ENCODE assay signal across 8 cellular contexts in the genomic region with DNA sequence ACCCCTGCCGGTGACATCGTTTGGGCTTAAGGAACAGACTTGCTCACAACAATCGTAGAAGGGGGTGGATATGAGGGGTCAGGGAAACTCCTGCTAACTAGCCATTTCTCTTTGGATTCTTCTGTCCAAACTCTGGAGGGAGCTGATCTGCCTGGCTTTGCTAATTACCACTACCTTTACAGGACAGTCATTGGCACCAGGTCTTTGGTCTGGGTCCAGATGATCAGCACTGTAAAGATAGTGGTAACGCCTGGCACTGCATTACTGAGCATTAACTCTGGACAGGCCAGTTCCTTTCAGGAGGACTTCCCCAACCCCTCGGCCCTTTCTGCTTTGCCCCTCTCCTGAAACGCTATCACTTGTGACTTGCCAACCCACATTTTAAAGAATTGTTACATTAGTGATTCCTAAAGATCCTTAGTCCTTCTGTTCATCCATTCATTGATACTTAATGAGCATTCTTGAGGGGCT. TPM values are rescaled to one million over a fixed set of nuclear protein-coding genes. Genes with fewer than 3 reads are reported as not detected.
DNase-seq lines count a peak whose midpoint lies in the region; ATAC-seq, FAIRE-seq and TF ChIP-seq lines count a peak whose summit lies in the region.

No MANE protein-coding gene starts in this region.

- POLR2A ChIA-PET in A549 (lab: Yijun Ruan, JAX), result no interaction called here

- CTCF ChIA-PET in A549 (lab: Yijun Ruan, JAX), result no interaction called here

- DNase-seq in A549 (ENCODE audit: low read depth in 1 of 2, low spot score in 1 of 2) (no peak), choroid plexus epithelial cell (ENCODE audit: low read depth) (no peak), mesothelial cell of epicardium (ENCODE audit: low spot score in 2 of 2, unreplicated experiment in 2 of 2) (no peak), NCI-H2107 (lab: John Stamatoyannopoulos, UW) (no peak), dermis blood vessel endothelial cell (no peak), NCI-H2171 (lab: John Stamatoyannopoulos, UW) (no peak), frontal cortex (ENCODE audit: low spot score in 2 of 2) (no peak)

- no peaks in the 10 kb centered on the region for H3K9me3 ChIP-seq in A549
- no peaks in the 10 kb centered on the region for H3K9me3 ChIP-seq in KOPT-K1 (ENCODE audit: insufficient read depth, low read length, poor library complexity, severe bottlenecking)

- peaks cover 20% of the 10 kb centered on the region for H3K4me1 ChIP-seq in A549

- H3K36me3 Mint-ChIP-seq in mesothelial cell of epicardium, result peaks cover 2% of the 10 kb centered on the region

- TF ChIP-seq EP300 in A549 (IDR thresholded peaks at IDR 0.05), result no peak

- H3K4me1 Mint-ChIP-seq in mesothelial cell of epicardium, result peaks cover 50% of the 10 kb centered on the region

- peak overlapping the region; percentile 96 for H3K4me3 Mint-ChIP-seq in mesothelial cell of epicardium

- peak overlapping the region; percentile 98 for H3K27ac Mint-ChIP-seq in mesothelial cell of epicardium

- peak overlapping the region; percentile 86 to 95 for H3K27ac ChIP-seq in A549
- H3K27ac ChIP-seq in KOPT-K1 (ENCODE audit: low read depth, low read length, poor library complexity, severe bottlenecking), result peak overlapping the region; percentile 78

- peak overlapping the region; percentile 85 for H3K4me2 ChIP-seq in A549

- TF ChIP-seq RAD21 in A549 (conservative IDR thresholded peaks at IDR 0.05 in 1 of 2, IDR thresholded peaks at IDR 0.05 in 1 of 2), result no peak

- no peaks in the 10 kb centered on the region for H3K27me3 Mint-ChIP-seq in mesothelial cell of epicardium (ENCODE audit: low read depth)

- H3K4me3 ChIP-seq in A549, result peak overlapping the region; percentile 73
- H3K4me3 ChIP-seq in choroid plexus epithelial cell (ENCODE audit: low read depth, low read length), result peak overlapping the region; percentile 90

- ATAC-seq in A549, result peak in 1 of 2 experiments; percentile 3; a peak in 2 of 6 replicates

- peaks cover 33% of the 10 kb centered on the region for H3K36me3 ChIP-seq in KOPT-K1 (ENCODE audit: insufficient read depth, low read length)

- FAIRE-seq in A549 (lab: Jason Lieb, UNC) (no peak), frontal cortex (lab: Jason Lieb, UNC) (no peak)

- whole genome bisulfite sequencing in A549 (ENCODE audit: missing lambda C conversion rate), result 5% methylated on average over 6 of the region's 6 CpGs

- no peak for TF ChIP-seq CTCF in A549 (IDR thresholded peaks at IDR 0.05)
- TF ChIP-seq CTCF in choroid plexus epithelial cell (conservative IDR thresholded peaks at IDR 0.05; ENCODE audit: low read depth, low read length), result peak; percentile 12
- TF ChIP-seq CTCF in mesothelial cell of epicardium (IDR thresholded peaks at IDR 0.05; ENCODE audit: unreplicated experiment), result no peak

- no peak for TF ChIP-seq POLR2A in A549 (IDR thresholded peaks at IDR 0.05; ENCODE audit: low read length)

- no peaks in the 10 kb centered on the region for H3K9me3 Mint-ChIP-seq in mesothelial cell of epicardium

TF ChIP-seq in A549, 52 proteins besides CTCF, POLR2A, EP300 and RAD21:
- no peak for TF ChIP-seq BCL3 (IDR thresholded peaks at IDR 0.05)
- TF ChIP-seq MAZ (IDR thresholded peaks at IDR 0.05; ENCODE audit: borderline replicate concordance, low read depth, low read length), result no peak
- TF ChIP-seq, protein P1, sequence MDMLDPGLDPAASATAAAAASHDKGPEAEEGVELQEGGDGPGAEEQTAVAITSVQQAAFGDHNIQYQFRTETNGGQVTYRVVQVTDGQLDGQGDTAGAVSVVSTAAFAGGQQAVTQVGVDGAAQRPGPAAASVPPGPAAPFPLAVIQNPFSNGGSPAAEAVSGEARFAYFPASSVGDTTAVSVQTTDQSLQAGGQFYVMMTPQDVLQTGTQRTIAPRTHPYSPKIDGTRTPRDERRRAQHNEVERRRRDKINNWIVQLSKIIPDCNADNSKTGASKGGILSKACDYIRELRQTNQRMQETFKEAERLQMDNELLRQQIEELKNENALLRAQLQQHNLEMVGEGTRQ (IDR thresholded peaks at IDR 0.05), result no peak
- TF ChIP-seq CBX2 (IDR thresholded peaks at IDR 0.05; ENCODE audit: borderline replicate concordance, low read depth), result no peak
- no peak for TF ChIP-seq CBX8 (IDR thresholded peaks at IDR 0.05)
- TF ChIP-seq NPAS2 (CRISPR knock-in tag; IDR thresholded peaks at IDR 0.05; ENCODE audit: borderline replicate concordance), result no peak
- no peak for TF ChIP-seq RFX5 (IDR thresholded peaks at IDR 0.05)
- no peak for TF ChIP-seq EHF (CRISPR knock-in tag; IDR thresholded peaks at IDR 0.05)
- TF ChIP-seq HEYL (CRISPR knock-in tag; IDR thresholded peaks at IDR 0.05), result no peak
- TF ChIP-seq CHD4 (IDR thresholded peaks at IDR 0.05; ENCODE audit: borderline replicate concordance), result no peak
- TF ChIP-seq RARB (CRISPR knock-in tag; IDR thresholded peaks at IDR 0.05), result no peak
- TF ChIP-seq ESRRA (IDR thresholded peaks at IDR 0.05; ENCODE audit: borderline replicate concordance, low read length), result no peak
- TF ChIP-seq POLR2AphosphoS2 (conservative IDR thresholded peaks at IDR 0.05; ENCODE audit: low read length), result no peak
- TF ChIP-seq, protein P2, sequence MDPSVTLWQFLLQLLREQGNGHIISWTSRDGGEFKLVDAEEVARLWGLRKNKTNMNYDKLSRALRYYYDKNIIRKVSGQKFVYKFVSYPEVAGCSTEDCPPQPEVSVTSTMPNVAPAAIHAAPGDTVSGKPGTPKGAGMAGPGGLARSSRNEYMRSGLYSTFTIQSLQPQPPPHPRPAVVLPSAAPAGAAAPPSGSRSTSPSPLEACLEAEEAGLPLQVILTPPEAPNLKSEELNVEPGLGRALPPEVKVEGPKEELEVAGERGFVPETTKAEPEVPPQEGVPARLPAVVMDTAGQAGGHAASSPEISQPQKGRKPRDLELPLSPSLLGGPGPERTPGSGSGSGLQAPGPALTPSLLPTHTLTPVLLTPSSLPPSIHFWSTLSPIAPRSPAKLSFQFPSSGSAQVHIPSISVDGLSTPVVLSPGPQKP (IDR thresholded peaks at IDR 0.05; ENCODE audit: low read depth, low read length), result no peak

RNA-seq across cellular contexts. Expression of gene UQCC5, which starts 0.8 kb away (rescaled TPM):
- polyA plus RNA-seq in A549 (2011; rRNA removed), result 9.3 and 11.7 TPM in 2 replicates
- 82.0 and 95.5 TPM in 2 replicates for polyA plus RNA-seq in A549 (2012; cell fraction: cytosol; rRNA removed)
- 7.6 and 32.8 TPM in 2 replicates for polyA plus RNA-seq in A549 (2012; cell fraction: nucleus; rRNA removed)
- 60.8 to 66.7 TPM (median 63.3 TPM) in 3 replicates for polyA plus RNA-seq in A549 (2017; fragmentation: RNase III; extraction: RNeasy Plus Mini Kit Qiagen cat#74134 plus additional on column Dnase treatment)
- polyA minus RNA-seq in A549 (2011; rRNA and poly(A)+ RNA removed), result 3.9 and 4.3 TPM in 2 replicates
- 12.7 to 13.0 TPM (median 12.9 TPM) in 3 replicates for total RNA-seq in mesothelial cell of epicardium
- total RNA-seq in dermis blood vessel endothelial cell, result 1.7 and 2.7 TPM in 2 replicates
- total RNA-seq in frontal cortex, result 2.0 TPM

RNA-seq across cellular contexts. Expression of gene NT5DC2, which starts 3.5 kb away (rescaled TPM):
- 23.2 and 50.4 TPM in 2 replicates for polyA plus RNA-seq in A549 (2011; rRNA removed)
- polyA plus RNA-seq in A549 (2012; cell fraction: cytosol; rRNA removed), result 80.1 and 97.7 TPM in 2 replicates
- 142 and 162 TPM in 2 replicates for polyA plus RNA-seq in A549 (2012; cell fraction: nucleus; rRNA removed)
- polyA plus RNA-seq in A549 (2017; fragmentation: RNase III; extraction: RNeasy Plus Mini Kit Qiagen cat#74134 plus additional on column Dnase treatment), result 71.6 to 82.0 TPM (median 81.1 TPM) in 3 replicates
- polyA minus RNA-seq in A549 (2011; rRNA and poly(A)+ RNA removed), result 46.6 and 47.7 TPM in 2 replicates
- total RNA-seq in mesothelial cell of epicardium, result 256 to 266 TPM (median 266 TPM) in 3 replicates
- 32.2 and 81.1 TPM in 2 replicates for total RNA-seq in dermis blood vessel endothelial cell
- total RNA-seq in frontal cortex, result 39.9 TPM

RNA-seq across cellular contexts. Expression of gene STAB1, which starts 42.1 kb away (rescaled TPM):
- 0.03 TPM in 1 of 2 replicates, not detected in the other for polyA plus RNA-seq in A549 (2011; rRNA removed)
- polyA plus RNA-seq in A549 (2012; cell fraction: cytosol; rRNA removed), result 0.01 and 0.08 TPM in 2 replicates
- polyA plus RNA-seq in A549 (2012; cell fraction: nucleus; rRNA removed), result 0.26 and 0.32 TPM in 2 replicates
- polyA plus RNA-seq in A549 (2017; fragmentation: RNase III; extraction: RNeasy Plus Mini Kit Qiagen cat#74134 plus additional on column Dnase treatment), result 0.04 to 0.07 TPM in 2 of 3 replicates, not detected in the other
- not detected in 2 replicates for polyA minus RNA-seq in A549 (2011; rRNA and poly(A)+ RNA removed)
- total RNA-seq in mesothelial cell of epicardium, result 0.29 to 0.71 TPM (median 0.66 TPM) in 3 replicates
- total RNA-seq in dermis blood vessel endothelial cell, result 462 and 464 TPM in 2 replicates
- total RNA-seq in frontal cortex, result 13.9 TPM

Comparison
In these comparisons a context has a peak if more than half of its experiments do, and no peak if none do; other contexts are left out.
1. RNA of gene STAB1, which starts 42.1 kb away (total RNA-seq): 462 to 464 TPM in dermis blood vessel endothelial cell; 13.9 TPM in frontal cortex (single experiment) and 0.29 to 0.71 TPM in mesothelial cell of epicardium; every median in the first group is over 10 times any median in the second.